In the genomic region with DNA sequence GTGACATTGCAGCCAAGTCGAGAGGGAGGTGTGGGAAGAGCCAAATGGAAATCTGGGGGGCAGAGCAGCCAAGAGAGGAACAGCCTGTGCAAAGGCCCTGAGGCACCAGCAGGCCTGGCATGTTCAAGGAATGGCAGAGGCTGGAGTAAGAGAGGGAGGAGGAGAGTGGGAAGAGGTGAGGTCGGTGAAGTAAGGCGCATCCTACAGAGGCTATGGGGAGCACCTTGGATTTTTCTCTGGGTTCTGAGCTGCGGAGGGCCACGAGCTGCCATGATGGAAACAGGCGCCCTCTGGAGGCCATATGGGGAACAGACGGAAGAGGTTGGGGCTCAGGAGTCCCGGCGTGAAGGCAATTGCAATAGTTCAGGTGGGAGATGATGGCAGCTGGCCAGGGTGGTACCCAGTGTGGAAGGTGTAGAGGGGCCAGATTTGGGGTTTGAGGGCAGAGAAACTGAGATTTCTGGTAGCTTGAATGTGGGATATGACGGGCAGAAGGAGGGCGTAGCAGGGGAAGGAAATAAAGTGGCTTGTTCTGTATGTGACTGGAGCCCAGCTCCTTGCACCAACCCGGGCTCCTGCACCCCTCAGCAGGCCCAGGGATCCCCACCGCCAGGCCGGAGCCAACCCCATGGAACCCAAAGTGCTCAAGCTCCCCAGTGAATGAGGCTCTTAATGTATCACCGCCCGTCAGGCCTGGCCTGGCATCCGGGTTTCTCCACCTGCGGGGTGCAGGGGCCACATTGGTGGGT, we compare ENCODE assay signal across 6 cellular contexts. TPM values are rescaled to one million over a fixed set of nuclear protein-coding genes. Genes with fewer than 3 reads are reported as not detected.
DNase-seq lines count a peak whose midpoint lies in the region; ATAC-seq, FAIRE-seq and TF ChIP-seq lines count a peak whose summit lies in the region.

No MANE protein-coding gene starts in this region.

- WGBS in pancreas, 2 donors: 58 to 64% methylated on average over 18 of the region's 18 CpGs

- in situ Hi-C loops in brain microvascular endothelial cell (cut with HindIII; ENCODE audit: low pct_ligation_motif_present, low sequenced_read_pairs): no loop called here

- no peaks in the 10 kb centered on the region for H4K20me1 ChIP-seq in OCI-LY3 (ENCODE audit: insufficient read depth, low read length)

- H3K27me3 ChIP-seq in OCI-LY3 (ENCODE audit: low read depth, low read length): no peaks in the 10 kb centered on the region
- H3K27me3 ChIP-seq in brain microvascular endothelial cell (replicated peaks): no peaks in the 10 kb centered on the region
- H3K27me3 ChIP-seq in pancreas: no peaks in the 10 kb centered on the region

- no peak overlapping the region for H3K9ac ChIP-seq in OCI-LY3 (ENCODE audit: low read length)

- DNase-seq in EH (ENCODE audit: low read depth) (peak; percentile 49), brain microvascular endothelial cell (no peak), pancreas (peak in 4 of 6 donors; percentile 30 to 72 (median 50))

- H3K9me3 ChIP-seq in OCI-LY3 (ENCODE audit: insufficient read depth, low read length) (no peaks in the 10 kb centered on the region), pancreas (no peaks in the 10 kb centered on the region)

- no peaks in the 10 kb centered on the region for H3K36me3 ChIP-seq in OCI-LY3 (replicated peaks; ENCODE audit: low read depth, low read length)
- H3K36me3 ChIP-seq in brain microvascular endothelial cell (replicated peaks): no peaks in the 10 kb centered on the region
- no peaks in the 10 kb centered on the region for H3K36me3 ChIP-seq in pancreas

- TF ChIP-seq CTCF in OCI-LY3 (IDR thresholded peaks at IDR 0.05; ENCODE audit: low read depth, low read length) (peak; percentile 89), brain microvascular endothelial cell (IDR thresholded peaks at IDR 0.05; ENCODE audit: low read depth, low read length, missing control alignments) (peak; percentile 87), pancreas (IDR thresholded peaks at IDR 0.05) (peak; percentile 45 to 48 (median 46))

- H3K27ac ChIP-seq in OCI-LY3 (ENCODE audit: low read length) (no peak overlapping the region), brain microvascular endothelial cell (no peak overlapping the region), pancreas (no peak overlapping the region)

- ATAC-seq in pancreas (peak in 2 of 4 donors; percentile 31 to 33), GM21447 (IDR thresholded peaks at IDR 0.05; ENCODE audit: unreplicated experiment) (no peak), HG02642 (IDR thresholded peaks at IDR 0.05; ENCODE audit: poor library complexity, unreplicated experiment) (no peak)

- no peaks in the 10 kb centered on the region for H3K79me2 ChIP-seq in OCI-LY3 (ENCODE audit: low read length)

- no peaks in the 10 kb centered on the region for H3K4me1 ChIP-seq in OCI-LY3 (ENCODE audit: low read length)
- peaks cover 0 to 8% (median 4%) of the 10 kb centered on the region in 3 donors for H3K4me1 ChIP-seq in pancreas

- peak overlapping the region; percentile 16; the same call in 1 of the 2 replicates for H3K4me3 ChIP-seq in OCI-LY3 (ENCODE audit: low read length)
- no peak overlapping the region for H3K4me3 ChIP-seq in brain microvascular endothelial cell (ENCODE audit: low read depth, low read length)
- H3K4me3 ChIP-seq in pancreas: no peak overlapping the region

- H3K4me2 ChIP-seq in OCI-LY3 (ENCODE audit: low read length): peak overlapping the region; percentile 38

- FAIRE-seq in pancreas (lab: Jason Lieb, UNC): no peak

- 0 out of 2 replicates have a peak overlapping the region, but pooled peaks have one; percentile 42 for H2AFZ ChIP-seq in OCI-LY3 (ENCODE audit: low read depth, low read length)

- intact Hi-C loops in pancreas (cut with DNase I): no loop called here

RNA-seq across cellular contexts. Expression of a gene that starts 20.5 kb away (rescaled TPM):
- total RNA-seq in pancreas: 10 to 100 TPM; 26.4 to 43.5 (median 32.6) TPM
- polyA plus RNA-seq in pancreas: 10 to 100 TPM; 43.4 to 48.0 TPM

RNA-seq across cellular contexts. Expression of a gene that starts 20.9 kb away (rescaled TPM):
- 1 to 10 TPM; 5.0 to 9.4 (median 6.5) TPM for total RNA-seq in pancreas
- polyA plus RNA-seq in pancreas: 10 to 100 TPM; 16.6 to 17.4 TPM

RNA-seq across cellular contexts. Expression of a gene that starts 21.7 kb away (rescaled TPM):
- total RNA-seq in pancreas: 100 to 1,000 TPM in 1 of 6 donors, 10 to 100 TPM in 4, 1 to 10 TPM in 1; 9.6 to 148 (median 15.9) TPM
- polyA plus RNA-seq in pancreas: 10 to 100 TPM in 1 of 2 donors, 1 to 10 TPM in 1; 8.6 to 13.9 TPM

RNA-seq across cellular contexts. Expression of a gene that starts 49.8 kb away (rescaled TPM):
- total RNA-seq in pancreas: 10 to 100 TPM; 13.8 to 33.5 (median 20.4) TPM
- polyA plus RNA-seq in pancreas: 10 to 100 TPM; 61.1 to 90.3 TPM
